17 cellular contexts compared by ENCODE assay signal in the genomic region with DNA sequence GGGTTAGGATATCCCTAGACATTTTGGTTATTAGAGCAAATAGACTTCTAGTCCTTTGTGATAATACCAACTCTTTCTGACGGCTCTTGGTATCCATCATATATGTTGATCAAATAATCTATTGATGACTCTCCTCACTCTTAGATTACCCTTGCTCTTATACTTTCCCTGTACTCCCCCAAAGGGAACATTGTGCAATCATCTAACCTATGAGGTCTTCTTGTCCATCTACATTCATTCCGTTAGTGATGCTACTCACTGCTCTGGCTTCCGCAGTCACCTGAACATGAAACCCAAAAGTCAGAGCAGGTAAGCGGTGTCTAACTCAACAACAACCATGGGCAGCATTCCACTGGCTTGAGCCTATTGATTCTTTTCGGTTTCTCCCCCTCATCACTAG.
"Had no signal": no experiment of that assay in that cellular context is flagged by ENCODE, and none has a peak within 500 bp of the region (broad histone marks: within the 10 kb centered on the region; RNA-seq: fewer than 3 reads in every experiment).

No MANE protein-coding gene starts in this region.

- H3K36me3 ChIP-seq: colonic mucosa, esophagus muscularis mucosa, gastroesophageal sphincter, heart left ventricle, left lung, lower lobe of right lung had no signal

- H3K9me3 Mint-ChIP-seq: dendritic cell treated with granulocyte-macrophage colony-stimulating factor and Interleukin-4, amounts not matched to agents 40 ng/mL and 50 ng/mL, for 4 days; mesothelial cell of epicardium had no signal

- H3K4me1 ChIP-seq: colonic mucosa, esophagus muscularis mucosa, foreskin keratinocyte, gastroesophageal sphincter, heart left ventricle, left lung, lower lobe of right lung had no signal

- H3K4me3 ChIP-seq: colonic mucosa, esophagus muscularis mucosa, gastroesophageal sphincter, heart left ventricle, hepatocyte, left lung, lower lobe of right lung, mucosa of descending colon had no signal

- ATAC-seq: effector memory CD8-positive, alpha-beta T cell; gastroesophageal sphincter; heart left ventricle; left cardiac atrium; left lung; left ventricle myocardium superior; lower lobe of right lung; mucosa of descending colon had no signal

- H3K79me2 ChIP-seq: hepatocyte had no signal

- H2AFZ ChIP-seq: hepatocyte had no signal

- H3K9me3 ChIP-seq: colonic mucosa, esophagus muscularis mucosa, gastroesophageal sphincter, heart left ventricle, left lung, lower lobe of right lung, mucosa of descending colon had no signal

- H3K27ac Mint-ChIP-seq: dendritic cell treated with granulocyte-macrophage colony-stimulating factor and Interleukin-4, amounts not matched to agents 40 ng/mL and 50 ng/mL, for 4 days; effector memory CD8-positive, alpha-beta T cell; mesothelial cell of epicardium had no signal

- H3K27me3 ChIP-seq: colonic mucosa, esophagus muscularis mucosa, foreskin keratinocyte, gastroesophageal sphincter, hepatocyte, left lung had no signal

- H3K4me1 Mint-ChIP-seq: mesothelial cell of epicardium had no signal

- H3K27me3 Mint-ChIP-seq: dendritic cell treated with granulocyte-macrophage colony-stimulating factor and Interleukin-4, amounts not matched to agents 40 ng/mL and 50 ng/mL, for 4 days; effector memory CD8-positive, alpha-beta T cell had no signal

- H3K4me2 ChIP-seq: hepatocyte had no signal

- H3K4me3 Mint-ChIP-seq: dendritic cell treated with granulocyte-macrophage colony-stimulating factor and Interleukin-4, amounts not matched to agents 40 ng/mL and 50 ng/mL, for 4 days; effector memory CD8-positive, alpha-beta T cell; mesothelial cell of epicardium had no signal

- DNase-seq: colonic mucosa; cortex of kidney; effector CD8-positive, alpha-beta T cell; effector memory CD8-positive, alpha-beta T cell; heart left ventricle; hypothalamus; left cardiac atrium; left lung; left ventricle myocardium superior; lower lobe of right lung; mucosa of descending colon had no signal

- H3K36me3 Mint-ChIP-seq: mesothelial cell of epicardium had no signal

- H3K27ac ChIP-seq: colonic mucosa, esophagus muscularis mucosa, foreskin keratinocyte, gastroesophageal sphincter, heart left ventricle, hepatocyte, left lung, lower lobe of right lung had no signal
